25 cellular contexts compared by ENCODE assay signal in genomic region chr19:31297991-31298390, GRCh38.
"Had no signal": no experiment of that assay in that cellular context is flagged by ENCODE, and none has a peak within 500 bp of the region (broad histone marks: within the 10 kb centered on the region; RNA-seq: fewer than 3 reads in every experiment).

No MANE protein-coding gene starts in this region.

- H3K27me3 Mint-ChIP-seq: memory B cell, naive B cell had no signal

- H3K4me3 ChIP-seq: coronary artery, esophagus muscularis mucosa, gastroesophageal sphincter, lung, mucosa of descending colon, ovary, psoas muscle, smooth muscle cell, stomach, thyroid gland had no signal

- H3K27ac ChIP-seq: coronary artery, esophagus muscularis mucosa, foreskin keratinocyte, gastroesophageal sphincter, ovary, psoas muscle, stomach had no signal

- H3K27ac Mint-ChIP-seq: memory B cell; mesothelial cell of epicardium; stimulated activated effector memory CD8-positive, alpha-beta T cell treated with anti-CD3 and anti-CD28 coated beads, Interleukin-12 subunit alpha, Interleukin-12 subunit beta, amount 100 ng/mL, for 72 hours; type B pancreatic cell had no signal

- ATAC-seq: foreskin keratinocyte; gastroesophageal sphincter; left lobe of liver; mucosa of descending colon; psoas muscle; right cardiac atrium; stimulated activated effector memory CD8-positive, alpha-beta T cell treated with anti-CD3 and anti-CD28 coated beads, Interleukin-12 subunit alpha, Interleukin-12 subunit beta, amount 100 ng/mL, for 72 hours had no signal

- H3K36me3 Mint-ChIP-seq: memory B cell; naive B cell; stimulated activated effector memory CD8-positive, alpha-beta T cell treated with anti-CD3 and anti-CD28 coated beads, Interleukin-12 subunit alpha, Interleukin-12 subunit beta, amount 100 ng/mL, for 72 hours had no signal

- H3K36me3 ChIP-seq: esophagus muscularis mucosa, ovary, stomach, thyroid gland had no signal

- DNase-seq: dermis blood vessel endothelial cell; effector memory CD4-positive, alpha-beta T cell; foreskin keratinocyte; mucosa of descending colon; naive B cell; nephron progenitor cell; occipital lobe; ovary; psoas muscle; right cardiac atrium; stimulated activated CD4-positive, alpha-beta T cell treated with anti-CD3 and anti-CD28 coated beads, Interleukin-2, amount 100 ng/mL, for 24 hours; stimulated activated CD4-positive, alpha-beta T cell treated with anti-CD3 and anti-CD28 coated beads, Interleukin-4, amount 100 ng/mL, for 24 hours; stimulated activated naive CD4-positive, alpha-beta T cell treated with Interleukin-2 at 50 U/mL for 16 hours; stomach had no signal

- H3K4me1 ChIP-seq: foreskin keratinocyte, psoas muscle had no signal

- H3K27me3 ChIP-seq: esophagus muscularis mucosa, foreskin keratinocyte, gastroesophageal sphincter, ovary, stomach, thyroid gland had no signal

- H3K4me3 Mint-ChIP-seq: memory B cell; mesothelial cell of epicardium; naive B cell; nephron progenitor cell; stimulated activated effector memory CD8-positive, alpha-beta T cell treated with anti-CD3 and anti-CD28 coated beads, Interleukin-12 subunit alpha, Interleukin-12 subunit beta, amount 100 ng/mL, for 72 hours; type B pancreatic cell had no signal

- H3K9me3 ChIP-seq: esophagus muscularis mucosa, gastroesophageal sphincter, mucosa of descending colon, ovary, psoas muscle, stomach, thyroid gland had no signal

- H3K9me3 Mint-ChIP-seq: nephron progenitor cell; stimulated activated effector memory CD8-positive, alpha-beta T cell treated with anti-CD3 and anti-CD28 coated beads, Interleukin-12 subunit alpha, Interleukin-12 subunit beta, amount 100 ng/mL, for 72 hours; type B pancreatic cell had no signal

- H3K4me1 Mint-ChIP-seq: memory B cell; naive B cell; stimulated activated effector memory CD8-positive, alpha-beta T cell treated with anti-CD3 and anti-CD28 coated beads, Interleukin-12 subunit alpha, Interleukin-12 subunit beta, amount 100 ng/mL, for 72 hours had no signal
